ENCODE assay signal across 26 cellular contexts in genomic region chr7:134062460-134062859, GRCh38.
"Had no signal": no experiment of that assay in that cellular context is flagged by ENCODE, and none has a peak within 500 bp of the region (broad histone marks: within the 10 kb centered on the region; RNA-seq: fewer than 3 reads in every experiment).

No MANE protein-coding gene starts in this region.

- DNase-seq: activated B cell treated with CpG ODN at 0.5 μM for 24 hours; activated CD4-positive, alpha-beta T cell treated with anti-CD3 and anti-CD28 coated beads for 1 hour; activated CD4-positive, alpha-beta T cell treated with anti-CD3 and anti-CD28 coated beads for 48 hours; activated CD8-positive, alpha-beta T cell treated with anti-CD3 and anti-CD28 coated beads for 36 hours; activated gamma-delta T cell; activated naive CD4-positive, alpha-beta T cell treated with Interleukin-2 at 50 U/mL for 16 hours; activated T-cell treated with anti-CD3 and anti-CD28 coated beads, Interleukin-2, amount 50 U/mL, for 24 hours; anterior cingulate cortex; IMR-90; Karpas-422; KBM-7; NCI-H1105 treated with DMSO at 0.1 percent for 48 hours; NCI-H1436; NCI-H1694; NCI-H1930; NCI-H2081 treated with DMSO at 0.1 percent for 48 hours; NCI-H226; NCI-H446 treated with DMSO at 0.1 percent for 48 hours; NCI-H524; SIG-M5; T-helper 1 cell; T-helper 2 cell; T-helper 9 cell had no signal

- ATAC-seq: activated CD8-positive, alpha-beta T cell treated with anti-CD3 and anti-CD28 coated beads for 36 hours; Panc1; SK-N-SH treated with all-trans-retinoic acid at 6 μM for 48 hours had no signal

- H3K27ac ChIP-seq: VCaP had no signal
